ENCODE assay signal across 1 cellular context in genomic region chr21:36320421-36321324, GRCh38.
TF ChIP-seq lines count a peak whose summit lies in the region.

No MANE protein-coding gene starts in this region.

TF ChIP-seq in HEK293, 187 proteins besides CTCF, POLR2A, EP300 and RAD21 (continued from another document):
- TF ChIP-seq ZNF510 (tag by site-specific recombination; IDR thresholded peaks at IDR 0.05; ENCODE audit: insufficient replicate concordance) (no peak), GLIS1 (tag by site-specific recombination; IDR thresholded peaks at IDR 0.05) (peak; percentile 90), ZBTB11 (tag by site-specific recombination; conservative IDR thresholded peaks at IDR 0.05; ENCODE audit: low read depth) (no peak)
